ENCODE assay signal across 15 cellular contexts in genomic region chr5:111245654-111246053, GRCh38. TPM values are rescaled to one million over a fixed set of nuclear protein-coding genes. Genes with fewer than 3 reads are reported as not detected.
A peak's percentile ranks its signal among the peaks of the same experiment; 100 is the strongest.
DNase-seq lines count a peak whose midpoint lies in the region; ATAC-seq and FAIRE-seq lines count a peak whose summit lies in the region.
"Had no signal": no experiment of that assay in that cellular context is flagged by ENCODE, and none has a peak within 500 bp of the region (broad histone marks: within the 10 kb centered on the region; RNA-seq: fewer than 3 reads in every experiment).

No MANE protein-coding gene starts in this region.

- peaks cover 3% of the 10 kb centered on the region for H3K36me3 Mint-ChIP-seq in activated naive CD4-positive, alpha-beta T cell treated with anti-CD3 and anti-CD28 coated beads for 36 hours (ENCODE audit: low read depth)
- H3K36me3 Mint-ChIP-seq in activated T-helper 1 cell treated with anti-CD3 and anti-CD28 coated beads, Interleukin-12 subunit alpha, Interleukin-12 subunit beta, Interleukin-2, Interleukin-4 antibody, amounts not matched to agents 30 ng/mL and 10 ng/mL and 1 ng/mL, durations not matched to agents 14 hours and 24 hours and 36 hours (ENCODE audit: low read depth) = peaks cover 32% of the 10 kb centered on the region
- no peaks in the 10 kb centered on the region for H3K36me3 Mint-ChIP-seq in stimulated activated effector memory CD8-positive, alpha-beta T cell treated with anti-CD3 and anti-CD28 coated beads, Interleukin-12 subunit alpha, Interleukin-12 subunit beta, amount 100 ng/mL, for 72 hours

- intact Hi-C loops in activated naive CD4-positive, alpha-beta T cell treated with anti-CD3 and anti-CD28 coated beads for 36 hours (cut with micrococcal nuclease) = no loop called here
- intact Hi-C loops in activated T-helper 1 cell treated with anti-CD3 and anti-CD28 coated beads, Interleukin-12 subunit alpha, Interleukin-12 subunit beta, Interleukin-2, Interleukin-4 antibody, amounts not matched to agents 30 ng/mL and 10 ng/mL and 1 ng/mL, durations not matched to agents 14 hours and 24 hours and 36 hours (cut with micrococcal nuclease) = loop anchor here (1.0 kb wide), 2 partner anchors 7 to 9 kb away; no protein-coding TSS in a partner anchor

- peaks cover 76% of the 10 kb centered on the region for H3K4me1 Mint-ChIP-seq in activated naive CD4-positive, alpha-beta T cell treated with anti-CD3 and anti-CD28 coated beads for 36 hours (ENCODE audit: low read depth)
- peaks cover 75% of the 10 kb centered on the region for H3K4me1 Mint-ChIP-seq in activated T-helper 1 cell treated with anti-CD3 and anti-CD28 coated beads, Interleukin-12 subunit alpha, Interleukin-12 subunit beta, Interleukin-2, Interleukin-4 antibody, amounts not matched to agents 30 ng/mL and 10 ng/mL and 1 ng/mL, durations not matched to agents 14 hours and 24 hours and 36 hours (ENCODE audit: low read depth)
- peaks cover 45% of the 10 kb centered on the region for H3K4me1 Mint-ChIP-seq in stimulated activated effector memory CD8-positive, alpha-beta T cell treated with anti-CD3 and anti-CD28 coated beads, Interleukin-12 subunit alpha, Interleukin-12 subunit beta, amount 100 ng/mL, for 72 hours

- CTCF ChIA-PET in activated naive CD4-positive, alpha-beta T cell treated with anti-CD3 and anti-CD28 coated beads for 36 hours (lab: Charles Lee) = interaction anchor here (0.6 to 3.7 kb wide), 8 partner anchors 10 to 138 kb away, joined by 3 to 15 read pairs (median 4); no protein-coding TSS in a partner anchor

- ATAC-seq in stimulated activated effector memory CD8-positive, alpha-beta T cell treated with anti-CD3 and anti-CD28 coated beads, Interleukin-12 subunit alpha, Interleukin-12 subunit beta, amount 100 ng/mL, for 72 hours = peak; percentile 11
- no peak for ATAC-seq in GM21381 (IDR thresholded peaks at IDR 0.05; ENCODE audit: unreplicated experiment)

- no peaks in the 10 kb centered on the region for H3K27me3 Mint-ChIP-seq in activated naive CD4-positive, alpha-beta T cell treated with anti-CD3 and anti-CD28 coated beads for 36 hours (ENCODE audit: low read depth)
- H3K27me3 Mint-ChIP-seq in activated T-helper 1 cell treated with anti-CD3 and anti-CD28 coated beads, Interleukin-12 subunit alpha, Interleukin-12 subunit beta, Interleukin-2, Interleukin-4 antibody, amounts not matched to agents 30 ng/mL and 10 ng/mL and 1 ng/mL, durations not matched to agents 14 hours and 24 hours and 36 hours (ENCODE audit: insufficient read depth) = no peaks in the 10 kb centered on the region

- peak overlapping the region; percentile 68 for H3K27ac Mint-ChIP-seq in activated naive CD4-positive, alpha-beta T cell treated with anti-CD3 and anti-CD28 coated beads for 36 hours
- peak overlapping the region; percentile 43 for H3K27ac Mint-ChIP-seq in activated T-helper 1 cell treated with anti-CD3 and anti-CD28 coated beads, Interleukin-12 subunit alpha, Interleukin-12 subunit beta, Interleukin-2, Interleukin-4 antibody, amounts not matched to agents 30 ng/mL and 10 ng/mL and 1 ng/mL, durations not matched to agents 14 hours and 24 hours and 36 hours
- peak overlapping the region; percentile 62 for H3K27ac Mint-ChIP-seq in stimulated activated effector memory CD8-positive, alpha-beta T cell treated with anti-CD3 and anti-CD28 coated beads, Interleukin-12 subunit alpha, Interleukin-12 subunit beta, amount 100 ng/mL, for 72 hours

- H3K4me3 Mint-ChIP-seq in activated naive CD4-positive, alpha-beta T cell treated with anti-CD3 and anti-CD28 coated beads for 36 hours = peak overlapping the region; percentile 64
- no peak overlapping the region for H3K4me3 Mint-ChIP-seq in activated T-helper 1 cell treated with anti-CD3 and anti-CD28 coated beads, Interleukin-12 subunit alpha, Interleukin-12 subunit beta, Interleukin-2, Interleukin-4 antibody, amounts not matched to agents 30 ng/mL and 10 ng/mL and 1 ng/mL, durations not matched to agents 14 hours and 24 hours and 36 hours
- H3K4me3 Mint-ChIP-seq in stimulated activated effector memory CD8-positive, alpha-beta T cell treated with anti-CD3 and anti-CD28 coated beads, Interleukin-12 subunit alpha, Interleukin-12 subunit beta, amount 100 ng/mL, for 72 hours = peak overlapping the region; percentile 26

- no peak for DNase-seq in activated naive CD4-positive, alpha-beta T cell treated with anti-CD3 and anti-CD28 coated beads for 36 hours
- no peak for DNase-seq in activated naive CD4-positive, alpha-beta T cell treated with anti-CD3 and anti-CD28 coated beads, Interleukin-2, amount 50 U/mL, for 16 hours
- DNase-seq in GM18507 (ENCODE audit: extremely low spot score, insufficient read length, low read depth) (no peak), NCI-H2029 (lab: John Stamatoyannopoulos, UW) (no peak)
- DNase-seq in activated T-helper 1 cell treated with anti-CD3 and anti-CD28 coated beads, Interleukin-12 subunit alpha, Interleukin-12 subunit beta, Interleukin-2, Interleukin-4 antibody, amounts not matched to agents 30 ng/mL and 10 ng/mL and 1 ng/mL, durations not matched to agents 14 hours and 24 hours and 36 hours (ENCODE audit: low spot score) = no peak
- DNase-seq in stimulated activated effector memory CD8-positive, alpha-beta T cell treated with anti-CD3 and anti-CD28 coated beads, Interleukin-12 subunit alpha, Interleukin-12 subunit beta, amount 100 ng/mL, for 72 hours (ENCODE audit: low spot score in 2 of 2) = no peak
- DNase-seq: Caco-2, DMS53, H7, Karpas-422, NCI-H1105 treated with DMSO at 0.1 percent for 48 hours, NCI-H187, NCI-H2171 treated with DMSO at 0.1 percent for 48 hours, NCI-H774 had no signal

- FAIRE-seq in GM18507 (lab: Jason Lieb, UNC) = peak; percentile 38

- no peaks in the 10 kb centered on the region for H3K9me3 Mint-ChIP-seq in activated naive CD4-positive, alpha-beta T cell treated with anti-CD3 and anti-CD28 coated beads for 36 hours
- H3K9me3 Mint-ChIP-seq in activated T-helper 1 cell treated with anti-CD3 and anti-CD28 coated beads, Interleukin-12 subunit alpha, Interleukin-12 subunit beta, Interleukin-2, Interleukin-4 antibody, amounts not matched to agents 30 ng/mL and 10 ng/mL and 1 ng/mL, durations not matched to agents 14 hours and 24 hours and 36 hours = no peaks in the 10 kb centered on the region
- H3K9me3 Mint-ChIP-seq in stimulated activated effector memory CD8-positive, alpha-beta T cell treated with anti-CD3 and anti-CD28 coated beads, Interleukin-12 subunit alpha, Interleukin-12 subunit beta, amount 100 ng/mL, for 72 hours = no peaks in the 10 kb centered on the region

RNA-seq across cellular contexts. Expression of gene CAMK4, which starts 21.5 kb away (rescaled TPM):
- total RNA-seq in activated naive CD4-positive, alpha-beta T cell treated with anti-CD3 and anti-CD28 coated beads for 36 hours = 10 to 100 TPM; 40.6 to 44.4 TPM
- 51.8 and 56.9 TPM in 2 replicates for total RNA-seq in activated T-helper 1 cell treated with anti-CD3 and anti-CD28 coated beads, Interleukin-12 subunit alpha, Interleukin-12 subunit beta, Interleukin-2, Interleukin-4 antibody, amounts not matched to agents 30 ng/mL and 10 ng/mL and 1 ng/mL, durations not matched to agents 14 hours and 24 hours and 36 hours
- total RNA-seq: Caco-2 had no signal
